ENCODE assay signal across 15 cellular contexts in genomic region chr19:39953915-39954314, GRCh38. TPM values are rescaled to one million over a fixed set of nuclear protein-coding genes. Genes with fewer than 3 reads are reported as not detected.
DNase-seq lines count a peak whose midpoint lies in the region; ATAC-seq and TF ChIP-seq lines count a peak whose summit lies in the region.
"Had no signal": no experiment of that assay in that cellular context is flagged by ENCODE, and none has a peak within 500 bp of the region (broad histone marks: within the 10 kb centered on the region; RNA-seq: fewer than 3 reads in every experiment).

No MANE protein-coding gene starts in this region.

- peak overlapping the region; percentile 78 for H3K27ac Mint-ChIP-seq in activated T-cell treated with anti-CD3 and anti-CD28 coated beads, Interleukin-2, amount 50 U/mL, for 24 hours
- peak overlapping the region; percentile 97 for H3K27ac Mint-ChIP-seq in activated naive CD8-positive, alpha-beta T cell treated with anti-CD3 and anti-CD28 coated beads for 36 hours
- no peak overlapping the region for H3K27ac Mint-ChIP-seq in stimulated activated effector memory CD8-positive, alpha-beta T cell treated with anti-CD3 and anti-CD28 coated beads, Interleukin-12 subunit alpha, Interleukin-12 subunit beta, amount 100 ng/mL, for 72 hours

- TF ChIP-seq CTCF in NB4 (IDR thresholded peaks at IDR 0.05; ENCODE audit: low read depth, low read length), result no peak

- intact Hi-C loops in left ventricle myocardium superior (cut with micrococcal nuclease), result no loop called here

- peak overlapping the region; percentile 64 for H3K4me3 Mint-ChIP-seq in activated T-cell treated with anti-CD3 and anti-CD28 coated beads, Interleukin-2, amount 50 U/mL, for 24 hours
- H3K4me3 Mint-ChIP-seq in activated T-cell treated with anti-CD3 and anti-CD28 coated beads, Interleukin-2, amount 50 U/mL, for 4 hours, result no peak overlapping the region
- peak overlapping the region; percentile 60 for H3K4me3 Mint-ChIP-seq in activated naive CD8-positive, alpha-beta T cell treated with anti-CD3 and anti-CD28 coated beads for 36 hours
- peak overlapping the region; percentile 44 for H3K4me3 Mint-ChIP-seq in stimulated activated effector memory CD8-positive, alpha-beta T cell treated with anti-CD3 and anti-CD28 coated beads, Interleukin-12 subunit alpha, Interleukin-12 subunit beta, amount 100 ng/mL, for 72 hours
- H3K4me3 Mint-ChIP-seq: mesothelial cell of epicardium had no signal

- H3K9me3 Mint-ChIP-seq in activated T-cell treated with anti-CD3 and anti-CD28 coated beads, Interleukin-2, amount 50 U/mL, for 24 hours, result no peaks in the 10 kb centered on the region
- peaks cover 2% of the 10 kb centered on the region for H3K9me3 Mint-ChIP-seq in activated T-cell treated with anti-CD3 and anti-CD28 coated beads, Interleukin-2, amount 50 U/mL, for 4 hours
- peaks cover 2% of the 10 kb centered on the region for H3K9me3 Mint-ChIP-seq in activated naive CD8-positive, alpha-beta T cell treated with anti-CD3 and anti-CD28 coated beads for 36 hours
- H3K9me3 Mint-ChIP-seq in stimulated activated effector memory CD8-positive, alpha-beta T cell treated with anti-CD3 and anti-CD28 coated beads, Interleukin-12 subunit alpha, Interleukin-12 subunit beta, amount 100 ng/mL, for 72 hours, result no peaks in the 10 kb centered on the region
- H3K9me3 Mint-ChIP-seq: mesothelial cell of epicardium had no signal

- no peaks in the 10 kb centered on the region for H3K27me3 Mint-ChIP-seq in activated T-cell treated with anti-CD3 and anti-CD28 coated beads, Interleukin-2, amount 50 U/mL, for 24 hours
- no peaks in the 10 kb centered on the region for H3K27me3 Mint-ChIP-seq in activated T-cell treated with anti-CD3 and anti-CD28 coated beads, Interleukin-2, amount 50 U/mL, for 4 hours (ENCODE audit: low read depth)
- H3K27me3 Mint-ChIP-seq in activated naive CD8-positive, alpha-beta T cell treated with anti-CD3 and anti-CD28 coated beads for 36 hours, result no peaks in the 10 kb centered on the region

- H3K4me1 Mint-ChIP-seq in activated T-cell treated with anti-CD3 and anti-CD28 coated beads, Interleukin-2, amount 50 U/mL, for 24 hours (ENCODE audit: low read depth), result peaks cover 71% of the 10 kb centered on the region
- peaks cover 68% of the 10 kb centered on the region for H3K4me1 Mint-ChIP-seq in activated T-cell treated with anti-CD3 and anti-CD28 coated beads, Interleukin-2, amount 50 U/mL, for 4 hours (ENCODE audit: low read depth)
- H3K4me1 Mint-ChIP-seq in activated naive CD8-positive, alpha-beta T cell treated with anti-CD3 and anti-CD28 coated beads for 36 hours, result peaks cover 82% of the 10 kb centered on the region
- H3K4me1 Mint-ChIP-seq in stimulated activated effector memory CD8-positive, alpha-beta T cell treated with anti-CD3 and anti-CD28 coated beads, Interleukin-12 subunit alpha, Interleukin-12 subunit beta, amount 100 ng/mL, for 72 hours, result peaks cover 43% of the 10 kb centered on the region

- H3K4me3 ChIP-seq in NB4 (ENCODE audit: low read depth, low read length), result no peak overlapping the region

- TF ChIP-seq POLR2A in NB4 (IDR thresholded peaks at IDR 0.05; ENCODE audit: extremely low read depth, insufficient read length) (no peak), erythroblast (IDR thresholded peaks at IDR 0.05; ENCODE audit: low read length) (no peak)

- ATAC-seq in activated T-cell treated with anti-CD3 and anti-CD28 coated beads, Interleukin-2, amount 50 U/mL, for 4 hours, result no peak
- no peak for ATAC-seq in stimulated activated effector memory CD8-positive, alpha-beta T cell treated with anti-CD3 and anti-CD28 coated beads, Interleukin-12 subunit alpha, Interleukin-12 subunit beta, amount 100 ng/mL, for 72 hours
- ATAC-seq in left ventricle myocardium superior, result no peak
- ATAC-seq: HCT116, Panc1 had no signal

- DNase-seq in activated T-cell treated with anti-CD3 and anti-CD28 coated beads, Interleukin-2, amount 50 U/mL, for 24 hours, result peak; percentile 35
- DNase-seq in activated T-cell treated with anti-CD3 and anti-CD28 coated beads, Interleukin-2, amount 50 U/mL, for 4 hours, result no peak
- DNase-seq in NB4 (ENCODE audit: low read depth) (peak; percentile 48), erythroblast (lab: John Stamatoyannopoulos, UW) (no peak), left ventricle myocardium superior (no peak), NCI-H1105 treated with DMSO at 0.1 percent for 48 hours (lab: John Stamatoyannopoulos, UW) (no peak)
- no peak for DNase-seq in activated naive CD8-positive, alpha-beta T cell treated with anti-CD3 and anti-CD28 coated beads for 36 hours
- no peak for DNase-seq in stimulated activated effector memory CD8-positive, alpha-beta T cell treated with anti-CD3 and anti-CD28 coated beads, Interleukin-12 subunit alpha, Interleukin-12 subunit beta, amount 100 ng/mL, for 72 hours (ENCODE audit: low spot score in 2 of 2)
- DNase-seq: amniotic stem cell, islet precursor cell, NCI-H187 treated with DMSO at 0.1 percent for 48 hours, NCI-H524 had no signal

- peaks cover 6% of the 10 kb centered on the region for H3K36me3 Mint-ChIP-seq in activated T-cell treated with anti-CD3 and anti-CD28 coated beads, Interleukin-2, amount 50 U/mL, for 24 hours (ENCODE audit: low read depth)
- H3K36me3 Mint-ChIP-seq in activated T-cell treated with anti-CD3 and anti-CD28 coated beads, Interleukin-2, amount 50 U/mL, for 4 hours (ENCODE audit: insufficient read depth), result no peaks in the 10 kb centered on the region
- H3K36me3 Mint-ChIP-seq in activated naive CD8-positive, alpha-beta T cell treated with anti-CD3 and anti-CD28 coated beads for 36 hours, result peaks cover 38% of the 10 kb centered on the region
- no peaks in the 10 kb centered on the region for H3K36me3 Mint-ChIP-seq in stimulated activated effector memory CD8-positive, alpha-beta T cell treated with anti-CD3 and anti-CD28 coated beads, Interleukin-12 subunit alpha, Interleukin-12 subunit beta, amount 100 ng/mL, for 72 hours
- H3K36me3 Mint-ChIP-seq: mesothelial cell of epicardium had no signal

RNA-seq across cellular contexts. Expression of gene PSMC4, which starts 17.1 kb away (rescaled TPM):
- 100 to 1,000 TPM; 279 to 293 (median 280) TPM for total RNA-seq in activated T-cell treated with anti-CD3 and anti-CD28 coated beads, Interleukin-2, amount 50 U/mL, for 4 hours
- 100 to 1,000 TPM; 169 to 170 TPM for total RNA-seq in activated naive CD8-positive, alpha-beta T cell treated with anti-CD3 and anti-CD28 coated beads for 36 hours
- 69.3 TPM for total RNA-seq in left ventricle myocardium superior

RNA-seq across cellular contexts. Expression of gene FCGBP, which starts 19.5 kb away (rescaled TPM):
- total RNA-seq in activated T-cell treated with anti-CD3 and anti-CD28 coated beads, Interleukin-2, amount 50 U/mL, for 4 hours, result 1 to 10 TPM; 1.7 to 3.0 (median 2.5) TPM
- 1 to 10 TPM; 7.0 to 8.0 TPM for total RNA-seq in activated naive CD8-positive, alpha-beta T cell treated with anti-CD3 and anti-CD28 coated beads for 36 hours
- 13.0 TPM for total RNA-seq in left ventricle myocardium superior

RNA-seq across cellular contexts. Expression of gene ZNF546, which starts 42.9 kb away (rescaled TPM):
- total RNA-seq in activated T-cell treated with anti-CD3 and anti-CD28 coated beads, Interleukin-2, amount 50 U/mL, for 4 hours, result 1 to 10 TPM; 2.2 to 2.8 (median 2.6) TPM
- 1 to 10 TPM; 3.7 to 3.8 TPM for total RNA-seq in activated naive CD8-positive, alpha-beta T cell treated with anti-CD3 and anti-CD28 coated beads for 36 hours
- 6.9 TPM for total RNA-seq in left ventricle myocardium superior

Comparison
In these comparisons a context has a peak if more than half of its experiments do, and no peak if none do; other contexts are left out.
1. DNase-seq: peak in activated T-cell treated with anti-CD3 and anti-CD28 coated beads, Interleukin-2, amount 50 U/mL, for 24 hours (single experiment) and NB4 (single experiment); none in activated T-cell treated with anti-CD3 and anti-CD28 coated beads, Interleukin-2, amount 50 U/mL, for 4 hours (single experiment), activated naive CD8-positive, alpha-beta T cell treated with anti-CD3 and anti-CD28 coated beads for 36 hours (single experiment), stimulated activated effector memory CD8-positive, alpha-beta T cell treated with anti-CD3 and anti-CD28 coated beads, Interleukin-12 subunit alpha, Interleukin-12 subunit beta, amount 100 ng/mL, for 72 hours (0 of 2), erythroblast (0 of 2), left ventricle myocardium superior (single experiment) and NCI-H1105 treated with DMSO at 0.1 percent for 48 hours (single experiment).